12 cellular contexts compared by ENCODE assay signal in the genomic region with DNA sequence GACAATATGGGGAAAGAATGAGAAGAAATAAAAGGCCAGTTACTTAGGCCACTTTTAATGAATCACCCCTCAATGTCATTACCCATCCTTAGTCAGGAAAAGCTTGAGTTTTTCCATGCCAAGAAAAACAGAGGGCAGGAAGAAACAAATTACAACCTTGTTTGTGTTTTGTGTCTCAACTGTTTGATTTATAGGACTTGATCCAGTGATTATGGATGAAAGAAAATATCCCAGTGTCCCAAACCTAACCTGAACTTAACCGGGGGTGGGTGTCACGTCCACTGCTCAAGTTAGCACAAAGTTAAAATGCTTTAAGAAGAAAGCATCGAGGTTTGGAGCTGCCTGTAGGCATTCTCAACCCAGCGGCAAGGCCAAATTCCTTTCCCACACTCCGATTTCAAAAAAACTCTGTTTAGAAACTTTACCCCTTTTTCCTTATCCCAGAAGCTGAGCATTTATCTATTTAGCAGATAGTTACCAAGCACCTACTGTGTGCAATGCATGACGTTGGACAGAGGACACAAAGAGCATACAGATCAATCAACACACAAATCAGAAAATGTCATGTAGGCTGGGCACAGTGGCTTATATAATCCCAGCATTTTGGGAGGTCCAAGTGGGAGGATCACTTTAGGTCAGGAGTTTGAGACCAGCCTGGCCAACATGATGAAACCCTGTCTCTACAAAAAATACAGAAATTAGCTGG. TPM values are rescaled to one million over a fixed set of nuclear protein-coding genes. Genes with fewer than 3 reads are reported as not detected.
DNase-seq lines count a peak whose midpoint lies in the region; ATAC-seq and TF ChIP-seq lines count a peak whose summit lies in the region.
"Had no signal": no experiment of that assay in that cellular context is flagged by ENCODE, and none has a peak within 500 bp of the region (broad histone marks: within the 10 kb centered on the region; RNA-seq: fewer than 3 reads in every experiment).

No MANE protein-coding gene starts in this region.

- intact Hi-C loops in PC-3 (cut with micrococcal nuclease): no loop called here

- peak; percentile 78 for ATAC-seq in PC-3
- no peak for ATAC-seq in central memory CD8-positive, alpha-beta T cell (replicated peaks; ENCODE audit: extremely low read depth, poor library complexity, severe bottlenecking)
- ATAC-seq in activated naive CD4-positive, alpha-beta T cell treated with anti-CD3 and anti-CD28 coated beads, Interleukin-2, amount 50 U/mL, for 72 hours: no peak
- ATAC-seq: left lung had no signal

- H3K4me3 ChIP-seq in AG10803 (ENCODE audit: low read length) (no peak overlapping the region), PC-3 (ENCODE audit: low read length) (no peak overlapping the region), WERI-Rb-1 (ENCODE audit: low read depth, low read length) (no peak overlapping the region)
- H3K4me3 ChIP-seq: left lung had no signal

- H3K36me3 ChIP-seq in PC-3 (ENCODE audit: low read depth, low read length): no peaks in the 10 kb centered on the region
- H3K36me3 ChIP-seq in WERI-Rb-1: no peaks in the 10 kb centered on the region
- H3K36me3 ChIP-seq: left lung had no signal

- H3K27ac Mint-ChIP-seq in central memory CD8-positive, alpha-beta T cell (ENCODE audit: low read depth): peak overlapping the region; percentile 44
- H3K27ac Mint-ChIP-seq in activated naive CD4-positive, alpha-beta T cell treated with anti-CD3 and anti-CD28 coated beads, Interleukin-2, amount 50 U/mL, for 72 hours: peak overlapping the region in 1 of 2 donors; percentile 75

- H3F3A ChIP-seq in PC-3 (ENCODE audit: low read length, unreplicated experiment): no peaks in the 10 kb centered on the region

- 0 out of 2 replicates have a peak overlapping the region, but pooled peaks have one; percentile 10 for H2AFZ ChIP-seq in PC-3 (ENCODE audit: low read length)

- BruUV-seq in PC-3 (replicated peaks; lab: Mats Ljungman, UMichigan): no TSS peak

- in situ Hi-C loops in G401 (cut with HindIII; ENCODE audit: low sequenced_read_pairs): no loop called here

- DNase-seq in AG10803 (ENCODE audit: low read depth) (peak; percentile 62), PC-3 (peak; percentile 78), myocyte (ENCODE audit: low read depth) (peak; percentile 58), NCI-H146 treated with DMSO at 0.1 percent for 48 hours (lab: John Stamatoyannopoulos, UW; ENCODE audit: unreplicated experiment) (no peak), G401 (ENCODE audit: low spot score) (no peak), WERI-Rb-1 (no peak)
- no peak for DNase-seq in central memory CD8-positive, alpha-beta T cell (ENCODE audit: low spot score in 2 of 2)
- no peak for DNase-seq in activated naive CD4-positive, alpha-beta T cell treated with anti-CD3 and anti-CD28 coated beads, Interleukin-2, amount 50 U/mL, for 72 hours (ENCODE audit: low spot score in 2 of 2)
- DNase-seq: Calu3; left lung; NK-92 treated with Interleukin-12 subunit alpha and Interleukin-12 subunit beta, amount 100 ng/mL, for 24 hours; retina had no signal

- H3K9me3 ChIP-seq in PC-3 (ENCODE audit: low read length) (no peaks in the 10 kb centered on the region), WERI-Rb-1 (ENCODE audit: severe bottlenecking) (no peaks in the 10 kb centered on the region)
- H3K9me3 ChIP-seq: left lung had no signal

- no peaks in the 10 kb centered on the region for H4K20me1 ChIP-seq in PC-3 (ENCODE audit: low read length)

- no peaks in the 10 kb centered on the region for H3K9me3 Mint-ChIP-seq in central memory CD8-positive, alpha-beta T cell
- H3K9me3 Mint-ChIP-seq in activated naive CD4-positive, alpha-beta T cell treated with anti-CD3 and anti-CD28 coated beads, Interleukin-2, amount 50 U/mL, for 72 hours: no peaks in the 10 kb centered on the region

- H3K27ac ChIP-seq in PC-3 (ENCODE audit: low read length) (peak overlapping the region; percentile 82), WERI-Rb-1 (no peak overlapping the region)

- H3K4me2 ChIP-seq in PC-3 (ENCODE audit: low read length): peak overlapping the region; percentile 56

- no peak overlapping the region for H3K4me3 Mint-ChIP-seq in central memory CD8-positive, alpha-beta T cell

- TF ChIP-seq CTCF in AG10803 (conservative IDR thresholded peaks at IDR 0.05; ENCODE audit: low read length) (no peak), PC-3 (conservative IDR thresholded peaks at IDR 0.05; ENCODE audit: low read depth, low read length) (no peak), WERI-Rb-1 (IDR thresholded peaks at IDR 0.05; ENCODE audit: low read depth, low read length) (no peak)

- H3K4me1 ChIP-seq in PC-3 (ENCODE audit: insufficient read depth, low read length): peaks cover 18% of the 10 kb centered on the region
- H3K4me1 ChIP-seq: left lung had no signal

- H3K9me2 ChIP-seq in PC-3 (replicated peaks; ENCODE audit: low read length): no peaks in the 10 kb centered on the region

- H3K27me3 ChIP-seq in PC-3 (ENCODE audit: low read length) (no peaks in the 10 kb centered on the region), WERI-Rb-1 (ENCODE audit: insufficient read depth, low read depth, severe bottlenecking) (no peaks in the 10 kb centered on the region)
- H3K27me3 ChIP-seq: left lung had no signal

- peak overlapping the region; percentile 26; the same call in 1 of the 2 replicates for H3K9ac ChIP-seq in PC-3 (ENCODE audit: low read length)

- peaks cover 3% of the 10 kb centered on the region for H3K36me3 Mint-ChIP-seq in central memory CD8-positive, alpha-beta T cell (ENCODE audit: insufficient read depth)
- H3K36me3 Mint-ChIP-seq in activated naive CD4-positive, alpha-beta T cell treated with anti-CD3 and anti-CD28 coated beads, Interleukin-2, amount 50 U/mL, for 72 hours: no peaks in the 10 kb centered on the region

- POLR2A ChIA-PET in PC-3 (lab: Charles Lee; ENCODE audit: unreplicated experiment): no interaction called here

- CTCF ChIA-PET in PC-3 (lab: Charles Lee): no interaction called here

- no peaks in the 10 kb centered on the region for H3K4me1 Mint-ChIP-seq in central memory CD8-positive, alpha-beta T cell

- H3K27me3 Mint-ChIP-seq in central memory CD8-positive, alpha-beta T cell: no peaks in the 10 kb centered on the region

- H3K79me2 ChIP-seq in PC-3 (ENCODE audit: low read length): no peaks in the 10 kb centered on the region

RNA-seq across cellular contexts. Expression of a gene that starts 14.0 kb away (rescaled TPM):
- total RNA-seq in PC-3 (2014; rRNA removed): 64.5 and 77.1 TPM in 2 replicates
- 88.6 and 220 TPM in 2 replicates for total RNA-seq in myocyte
- 133 TPM for polyA plus RNA-seq in myocyte (2012)
- 72.8 and 112 TPM in 2 replicates for total RNA-seq in G401 (2014; rRNA removed; shearing (Covaris generic))
- 100 to 1,000 TPM; 153 to 160 TPM for total RNA-seq in activated naive CD4-positive, alpha-beta T cell treated with anti-CD3 and anti-CD28 coated beads, Interleukin-2, amount 50 U/mL, for 72 hours

RNA-seq across cellular contexts. Expression of a gene that starts 24.6 kb away (rescaled TPM):
- total RNA-seq in PC-3 (2014; rRNA removed): 8.4 and 17.2 TPM in 2 replicates
- 15.6 and 18.0 TPM in 2 replicates for total RNA-seq in myocyte
- 27.0 TPM for polyA plus RNA-seq in myocyte (2012)
- total RNA-seq in G401 (2014; rRNA removed; shearing (Covaris generic)): 24.0 and 31.5 TPM in 2 replicates
- total RNA-seq in activated naive CD4-positive, alpha-beta T cell treated with anti-CD3 and anti-CD28 coated beads, Interleukin-2, amount 50 U/mL, for 72 hours: 10 to 100 TPM; 45.7 to 48.0 TPM

RNA-seq across cellular contexts. Expression of a gene that starts 58.9 kb away (rescaled TPM):
- total RNA-seq in PC-3 (2014; rRNA removed) (not detected in 2 replicates), myocyte (0.36 TPM in 1 of 2 replicates, not detected in the other)
- polyA plus RNA-seq in myocyte (2012): 0.74 TPM
- total RNA-seq in G401 (2014; rRNA removed; shearing (Covaris generic)): not detected in 2 replicates
- 1 to 10 TPM in 1 of 2 donors, under 1 TPM in 1; 0.39 to 1.8 TPM for total RNA-seq in activated naive CD4-positive, alpha-beta T cell treated with anti-CD3 and anti-CD28 coated beads, Interleukin-2, amount 50 U/mL, for 72 hours

Comparison
In these comparisons a context has a peak if more than half of its experiments do, and no peak if none do; other contexts are left out.
1. DNase-seq: peak in AG10803 (single experiment), PC-3 (single experiment) and myocyte (single experiment); none in central memory CD8-positive, alpha-beta T cell (0 of 2), NCI-H146 treated with DMSO at 0.1 percent for 48 hours (single experiment), G401 (single experiment), WERI-Rb-1 (single experiment) and activated naive CD4-positive, alpha-beta T cell treated with anti-CD3 and anti-CD28 coated beads, Interleukin-2, amount 50 U/mL, for 72 hours (0 of 2).